Comparison of ENCODE assay signal across 9 cellular contexts in genomic region chr9:129102791-129103594, GRCh38. TPM values are rescaled to one million over a fixed set of nuclear protein-coding genes. Genes with fewer than 3 reads are reported as not detected.
DNase-seq lines count a peak whose midpoint lies in the region; ATAC-seq and TF ChIP-seq lines count a peak whose summit lies in the region.
"Had no signal": no experiment of that assay in that cellular context is flagged by ENCODE, and none has a peak within 500 bp of the region (broad histone marks: within the 10 kb centered on the region; RNA-seq: fewer than 3 reads in every experiment).

No MANE protein-coding gene starts in this region.

- H3K9me2 ChIP-seq in Karpas-422 (replicated peaks; ENCODE audit: insufficient read depth, low read length): no peaks in the 10 kb centered on the region

- no peaks in the 10 kb centered on the region for H3K79me2 ChIP-seq in Karpas-422 (ENCODE audit: low read length)

- H3K36me3 ChIP-seq in Karpas-422 (ENCODE audit: insufficient read depth, low read length): no peaks in the 10 kb centered on the region

- H3K4me1 ChIP-seq in Karpas-422 (ENCODE audit: low read length): peaks cover 3% of the 10 kb centered on the region

- peaks cover 16% of the 10 kb centered on the region for H3K36me3 Mint-ChIP-seq in osteocyte (ENCODE audit: unreplicated experiment)

- 0 out of 2 replicates have a peak overlapping the region, but pooled peaks have one; percentile 43 for H2AFZ ChIP-seq in Karpas-422 (ENCODE audit: low read length)

- H3K27me3 Mint-ChIP-seq in osteocyte (ENCODE audit: unreplicated experiment): no peaks in the 10 kb centered on the region

- H3K4me3 ChIP-seq in Karpas-422 (ENCODE audit: low read length): no peak overlapping the region
- no peak overlapping the region for H3K4me3 ChIP-seq in fibroblast of mammary gland (ENCODE audit: control insufficient read depth, low read depth, low read length)
- H3K4me3 ChIP-seq: BLaER1 had no signal

- no peaks in the 10 kb centered on the region for H3K9me3 Mint-ChIP-seq in osteocyte (ENCODE audit: unreplicated experiment)

- H3K27ac ChIP-seq in Karpas-422 (ENCODE audit: low read length): no peak overlapping the region
- H3K27ac ChIP-seq: BLaER1 had no signal

- no peaks in the 10 kb centered on the region for H3K4me1 Mint-ChIP-seq in osteocyte (ENCODE audit: unreplicated experiment)

- no peak for ATAC-seq in GM21528 (IDR thresholded peaks at IDR 0.05; ENCODE audit: low FRiP score, unreplicated experiment)

- TF ChIP-seq CTCF in fibroblast of mammary gland (conservative IDR thresholded peaks at IDR 0.05; ENCODE audit: control insufficient read depth, insufficient read depth, low read depth, low read length): peak; percentile 55
- peak; percentile 52 for TF ChIP-seq CTCF in osteocyte (IDR thresholded peaks at IDR 0.05)

- DNase-seq in NCI-H1417 (lab: John Stamatoyannopoulos, UW) (peak; percentile 12 to 62 (median 43)), NCI-H1417 treated with DMSO at 0.1 percent for 48 hours (lab: John Stamatoyannopoulos, UW) (no peak), Karpas-422 (peak; percentile 82), SKM-1 treated with dmso at 0.1 percent for 144 hours (lab: John Stamatoyannopoulos, UW; ENCODE audit: unreplicated experiment) (peak; percentile 55), fibroblast of mammary gland (ENCODE audit: low read depth) (peak; percentile 47), osteocyte (ENCODE audit: extremely low spot score, unreplicated experiment) (no peak), NCI-H2081 treated with DMSO at 0.1 percent for 48 hours (lab: John Stamatoyannopoulos, UW) (no peak)

- no peaks in the 10 kb centered on the region for H3K27me3 ChIP-seq in Karpas-422 (ENCODE audit: low read length)
- H3K27me3 ChIP-seq: BLaER1 had no signal

- no peak overlapping the region for H3K4me2 ChIP-seq in Karpas-422 (ENCODE audit: low read depth, low read length, poor library complexity, severe bottlenecking)
- H3K4me2 ChIP-seq: BLaER1 had no signal

- H3K9me3 ChIP-seq in Karpas-422 (ENCODE audit: low read length): no peaks in the 10 kb centered on the region
- H3K9me3 ChIP-seq: BLaER1 had no signal

- no peak overlapping the region for H3K4me3 Mint-ChIP-seq in osteocyte (ENCODE audit: unreplicated experiment)

- no peak overlapping the region for H3K9ac ChIP-seq in Karpas-422 (ENCODE audit: low read length)
- H3K9ac ChIP-seq: BLaER1 had no signal

- no peaks in the 10 kb centered on the region for H4K20me1 ChIP-seq in Karpas-422 (ENCODE audit: insufficient read depth, low read depth, low read length)
- H4K20me1 ChIP-seq: BLaER1 had no signal

- H3K27ac Mint-ChIP-seq in osteocyte (ENCODE audit: unreplicated experiment): no peak overlapping the region

RNA-seq across cellular contexts. Expression of gene CRAT, which starts 7.6 kb away (rescaled TPM):
- not detected in 2 replicates for total RNA-seq in Karpas-422 (2014; rRNA removed; shearing (Covaris generic); ENCODE audit: low replicate concordance)
- 55.1 and 55.5 TPM in 2 replicates for total RNA-seq in osteocyte

RNA-seq across cellular contexts. Expression of gene PTPA, which starts 8.2 kb away (rescaled TPM):
- total RNA-seq in Karpas-422 (2014; rRNA removed; shearing (Covaris generic); ENCODE audit: low replicate concordance): 62.7 and 98.6 TPM in 2 replicates
- 140 and 150 TPM in 2 replicates for total RNA-seq in osteocyte

RNA-seq across cellular contexts. Expression of gene DOLPP1, which starts 22.1 kb away (rescaled TPM):
- 6.7 and 9.1 TPM in 2 replicates for total RNA-seq in Karpas-422 (2014; rRNA removed; shearing (Covaris generic); ENCODE audit: low replicate concordance)
- 13.3 and 19.3 TPM in 2 replicates for total RNA-seq in osteocyte

Comparison
In these comparisons a context has a peak if more than half of its experiments do, and no peak if none do; other contexts are left out.
1. DNase-seq: peak in NCI-H1417 (3 of 3), Karpas-422 (single experiment), SKM-1 treated with dmso at 0.1 percent for 144 hours (single experiment) and fibroblast of mammary gland (single experiment); none in NCI-H1417 treated with DMSO at 0.1 percent for 48 hours (single experiment), osteocyte (single experiment) and NCI-H2081 treated with DMSO at 0.1 percent for 48 hours (single experiment).
2. RNA of gene CRAT, which starts 7.6 kb away (total RNA-seq): 55.1 to 55.5 TPM in osteocyte; not detected in Karpas-422; every median in the first group is over 10 times any median in the second.